1 cellular context compared by ENCODE assay signal in genomic region chr10:130341325-130341724, GRCh38.
TF ChIP-seq lines count a peak whose summit lies in the region.

No MANE protein-coding gene starts in this region.

TF ChIP-seq in SK-N-SH treated with all-trans-retinoic acid at 6 μM for 48 hours, 23 proteins besides CTCF, POLR2A, EP300 and RAD21 (continued from another document):
- TF ChIP-seq PATZ1 (CRISPR knock-in tag; IDR thresholded peaks at IDR 0.05; ENCODE audit: borderline replicate concordance): no peak
- no peak for TF ChIP-seq ZFP30 (CRISPR knock-in tag; IDR thresholded peaks at IDR 0.05)
- TF ChIP-seq OSR1 (CRISPR knock-in tag; IDR thresholded peaks at IDR 0.05): no peak
- no peak for TF ChIP-seq RARB (CRISPR knock-in tag; IDR thresholded peaks at IDR 0.05)
- TF ChIP-seq ARNTL (CRISPR knock-in tag; IDR thresholded peaks at IDR 0.05; ENCODE audit: borderline replicate concordance, low read depth): no peak
- no peak for TF ChIP-seq ZFP3 (CRISPR knock-in tag; IDR thresholded peaks at IDR 0.05)
- no peak for TF ChIP-seq ZNF70 (CRISPR knock-in tag; IDR thresholded peaks at IDR 0.05)
- TF ChIP-seq PPARA (CRISPR knock-in tag; IDR thresholded peaks at IDR 0.05; ENCODE audit: borderline replicate concordance): no peak
- TF ChIP-seq SNAI2 (CRISPR knock-in tag; IDR thresholded peaks at IDR 0.05): no peak
